ENCODE assay signal across 24 cellular contexts in genomic region chr9:127683723-127684122, GRCh38. TPM values are rescaled to one million over a fixed set of nuclear protein-coding genes. Genes with fewer than 3 reads are reported as not detected.
A peak's percentile ranks its signal among the peaks of the same experiment; 100 is the strongest.
DNase-seq lines count a peak whose midpoint lies in the region; ATAC-seq and TF ChIP-seq lines count a peak whose summit lies in the region.
"Had no signal": no experiment of that assay in that cellular context is flagged by ENCODE, and none has a peak within 500 bp of the region (broad histone marks: within the 10 kb centered on the region; RNA-seq: fewer than 3 reads in every experiment).

No MANE protein-coding gene starts in this region.

- H3K4me1 ChIP-seq in colonic mucosa: no peaks in the 10 kb centered on the region
- H3K4me1 ChIP-seq: left ventricle myocardium inferior, pancreas had no signal

- H3K9me3 Mint-ChIP-seq in natural killer cell treated with Interleukin-12 subunit alpha and Interleukin-12 subunit beta and Interleukin-15 and Interleukin-18, amount 100 ng/mL, for 72 hours: no peaks in the 10 kb centered on the region
- H3K9me3 Mint-ChIP-seq in natural killer cell: no peaks in the 10 kb centered on the region
- H3K9me3 Mint-ChIP-seq: activated CD4-positive, alpha-beta T cell treated with anti-CD3 and anti-CD28 coated beads, Interleukin-2, amount 10 ng/mL, durations not matched to agents 24 days and 14 days; CD4-positive, alpha-beta T cell; effector memory CD8-positive, alpha-beta T cell had no signal

- no peak overlapping the region for H3K27ac ChIP-seq in colonic mucosa
- H3K27ac ChIP-seq: 22Rv1, left ventricle myocardium inferior, pancreas had no signal

- no peak overlapping the region for H3K4me3 Mint-ChIP-seq in natural killer cell treated with Interleukin-12 subunit alpha and Interleukin-12 subunit beta and Interleukin-15 and Interleukin-18, amount 100 ng/mL, for 72 hours
- no peak overlapping the region for H3K4me3 Mint-ChIP-seq in natural killer cell
- H3K4me3 Mint-ChIP-seq: activated CD4-positive, alpha-beta T cell treated with anti-CD3 and anti-CD28 coated beads, Interleukin-2, amount 10 ng/mL, durations not matched to agents 24 days and 14 days; CD4-positive, alpha-beta T cell; effector memory CD8-positive, alpha-beta T cell had no signal

- peak; percentile 47 for DNase-seq in natural killer cell treated with Interleukin-12 subunit alpha and Interleukin-12 subunit beta and Interleukin-15 and Interleukin-18, amount 100 ng/mL, for 72 hours (ENCODE audit: low spot score)
- no peak for DNase-seq in natural killer cell
- DNase-seq in choroid plexus epithelial cell (ENCODE audit: low read depth): peak; percentile 80
- peak; percentile 6 for DNase-seq in kidney tubule cell (ENCODE audit: low spot score)
- no peak for DNase-seq in cerebellar nuclear complex (lab: John Stamatoyannopoulos, UW)
- DNase-seq in stimulated activated naive CD4-positive, alpha-beta T cell (lab: John Stamatoyannopoulos, UW): no peak
- no peak for DNase-seq in colonic mucosa
- DNase-seq: activated CD4-positive, alpha-beta T cell treated with anti-CD3 and anti-CD28 coated beads, Interleukin-2, amount 10 ng/mL, durations not matched to agents 24 days and 14 days; activated CD8-positive, alpha-beta memory T cell treated with anti-CD3 and anti-CD28 coated beads, Interleukin-2, amount 50 U/mL, for 48 hours; activated naive CD4-positive, alpha-beta T cell; CD4-positive, alpha-beta T cell; DMS53; effector memory CD8-positive, alpha-beta T cell; foreskin melanocyte; Karpas-422; left ventricle myocardium inferior; NCI-H1417 treated with DMSO at 0.1 percent for 48 hours; NCI-H2171 treated with DMSO at 0.1 percent for 48 hours; NCI-H748 treated with DMSO at 0.1 percent for 48 hours; pancreas; SK-N-SH had no signal

- no peaks in the 10 kb centered on the region for H3K36me3 Mint-ChIP-seq in natural killer cell treated with Interleukin-12 subunit alpha and Interleukin-12 subunit beta and Interleukin-15 and Interleukin-18, amount 100 ng/mL, for 72 hours
- no peaks in the 10 kb centered on the region for H3K36me3 Mint-ChIP-seq in natural killer cell

- H3K4me1 Mint-ChIP-seq in natural killer cell treated with Interleukin-12 subunit alpha and Interleukin-12 subunit beta and Interleukin-15 and Interleukin-18, amount 100 ng/mL, for 72 hours (ENCODE audit: low read depth in 2 of 2): no peaks in the 10 kb centered on the region
- no peaks in the 10 kb centered on the region for H3K4me1 Mint-ChIP-seq in natural killer cell
- H3K4me1 Mint-ChIP-seq: activated CD4-positive, alpha-beta T cell treated with anti-CD3 and anti-CD28 coated beads, Interleukin-2, amount 10 ng/mL, durations not matched to agents 24 days and 14 days had no signal

- no peaks in the 10 kb centered on the region for H3K9me3 ChIP-seq in colonic mucosa
- H3K9me3 ChIP-seq: left ventricle myocardium inferior, pancreas, SK-N-SH had no signal

- H3K27me3 ChIP-seq in colonic mucosa: no peaks in the 10 kb centered on the region
- H3K27me3 ChIP-seq: pancreas had no signal

- intact Hi-C loops in natural killer cell (cut with micrococcal nuclease): no loop called here
- intact Hi-C loops in colonic mucosa (cut with DNase I): no loop called here

- H3K27ac Mint-ChIP-seq in natural killer cell treated with Interleukin-12 subunit alpha and Interleukin-12 subunit beta and Interleukin-15 and Interleukin-18, amount 100 ng/mL, for 72 hours: no peak overlapping the region
- H3K27ac Mint-ChIP-seq in natural killer cell: no peak overlapping the region
- H3K27ac Mint-ChIP-seq: activated CD4-positive, alpha-beta T cell treated with anti-CD3 and anti-CD28 coated beads, Interleukin-2, amount 10 ng/mL, durations not matched to agents 24 days and 14 days; CD4-positive, alpha-beta T cell had no signal

- no peak for ATAC-seq in natural killer cell treated with Interleukin-12 subunit alpha and Interleukin-12 subunit beta and Interleukin-15 and Interleukin-18, amount 100 ng/mL, for 72 hours
- no peak for ATAC-seq in natural killer cell
- ATAC-seq in HG03469 (IDR thresholded peaks at IDR 0.05; ENCODE audit: unreplicated experiment): no peak
- ATAC-seq: effector memory CD8-positive, alpha-beta T cell; pancreas had no signal

- TF ChIP-seq CTCF in natural killer cell (IDR thresholded peaks at IDR 0.05): no peak
- no peak for TF ChIP-seq CTCF in choroid plexus epithelial cell (conservative IDR thresholded peaks at IDR 0.05; ENCODE audit: low read depth, low read length)
- no peak for TF ChIP-seq CTCF in colonic mucosa (IDR thresholded peaks at IDR 0.05)

- H3K27me3 Mint-ChIP-seq in natural killer cell treated with Interleukin-12 subunit alpha and Interleukin-12 subunit beta and Interleukin-15 and Interleukin-18, amount 100 ng/mL, for 72 hours: no peaks in the 10 kb centered on the region
- no peaks in the 10 kb centered on the region for H3K27me3 Mint-ChIP-seq in natural killer cell (ENCODE audit: low read depth in 2 of 2)
- H3K27me3 Mint-ChIP-seq: activated CD4-positive, alpha-beta T cell treated with anti-CD3 and anti-CD28 coated beads, Interleukin-2, amount 10 ng/mL, durations not matched to agents 24 days and 14 days; CD4-positive, alpha-beta T cell had no signal

- no peak overlapping the region for H3K9ac ChIP-seq in colonic mucosa (ENCODE audit: low read depth in 2 of 2, low read length in 2 of 2)
- H3K9ac ChIP-seq: SK-N-SH had no signal

- H3K4me3 ChIP-seq in choroid plexus epithelial cell (ENCODE audit: low read depth, low read length): no peak overlapping the region
- H3K4me3 ChIP-seq in colonic mucosa: no peak overlapping the region
- H3K4me3 ChIP-seq: left ventricle myocardium inferior, pancreas had no signal

- H3K36me3 ChIP-seq in colonic mucosa: no peaks in the 10 kb centered on the region

RNA-seq across cellular contexts. Expression of gene CFAP157, which starts 23.1 kb away (rescaled TPM):
- total RNA-seq in natural killer cell treated with Interleukin-12 subunit alpha and Interleukin-12 subunit beta and Interleukin-15 and Interleukin-18, amount 100 ng/mL, for 72 hours: not detected
- total RNA-seq in natural killer cell: not detected
- total RNA-seq in colonic mucosa: under 1 TPM in 1 of 2 donors, not detected in 1; 0.12 TPM
- total RNA-seq: activated CD4-positive, alpha-beta T cell treated with anti-CD3 and anti-CD28 coated beads, Interleukin-2, amount 10 ng/mL, durations not matched to agents 24 days and 14 days; bronchial epithelial cell; left ventricle myocardium inferior had no signal

RNA-seq across cellular contexts. Expression of gene PTRH1, which starts 31.7 kb away (rescaled TPM):
- total RNA-seq in natural killer cell treated with Interleukin-12 subunit alpha and Interleukin-12 subunit beta and Interleukin-15 and Interleukin-18, amount 100 ng/mL, for 72 hours: 10 to 100 TPM; 12.8 to 17.6 TPM
- total RNA-seq in natural killer cell (10 to 100 TPM in 2 of 3 donors, 1 to 10 TPM in 1; 6.9 to 11.5 (median 11.0) TPM), colonic mucosa (10 to 100 TPM in 1 of 2 donors, 1 to 10 TPM in 1; 8.9 to 23.8 TPM)

RNA-seq across cellular contexts. Expression of gene TTC16, which starts 32.2 kb away (rescaled TPM):
- total RNA-seq in natural killer cell treated with Interleukin-12 subunit alpha and Interleukin-12 subunit beta and Interleukin-15 and Interleukin-18, amount 100 ng/mL, for 72 hours: 1 to 10 TPM; 3.8 to 8.1 TPM
- total RNA-seq in natural killer cell (10 to 100 TPM; 15.5 to 23.0 (median 21.5) TPM), colonic mucosa (under 1 TPM; 0.05 to 0.07 TPM)
- total RNA-seq: activated CD4-positive, alpha-beta T cell treated with anti-CD3 and anti-CD28 coated beads, Interleukin-2, amount 10 ng/mL, durations not matched to agents 24 days and 14 days; bronchial epithelial cell had no signal

RNA-seq across cellular contexts. Expression of gene TOR2A, which starts 51.4 kb away (rescaled TPM):
- total RNA-seq in natural killer cell treated with Interleukin-12 subunit alpha and Interleukin-12 subunit beta and Interleukin-15 and Interleukin-18, amount 100 ng/mL, for 72 hours: 10 to 100 TPM; 20.4 to 31.9 TPM
- total RNA-seq in natural killer cell (10 to 100 TPM; 20.9 to 27.8 (median 23.7) TPM), colonic mucosa (10 to 100 TPM; 25.8 to 29.8 TPM)

Comparison
In these comparisons a context has a peak if more than half of its experiments do, and no peak if none do; other contexts are left out.
1. DNase-seq: peak in natural killer cell treated with Interleukin-12 subunit alpha and Interleukin-12 subunit beta and Interleukin-15 and Interleukin-18, amount 100 ng/mL, for 72 hours (single experiment), choroid plexus epithelial cell (single experiment) and kidney tubule cell (single experiment); none in natural killer cell (single experiment), cerebellar nuclear complex (0 of 2), stimulated activated naive CD4-positive, alpha-beta T cell (0 of 6) and colonic mucosa (single experiment).
2. RNA of gene TTC16, which starts 32.2 kb away (total RNA-seq): 15.5 to 23.0 TPM in natural killer cell and 3.8 to 8.1 TPM in natural killer cell treated with Interleukin-12 subunit alpha and Interleukin-12 subunit beta and Interleukin-15 and Interleukin-18, amount 100 ng/mL, for 72 hours; 0.05 to 0.07 TPM in colonic mucosa; every median in the first group is over 4 times any median in the second.